Comparison of ENCODE assay signal across 9 cellular contexts in genomic region chr4:86496094-86497060, GRCh38.
DNase-seq lines count a peak whose midpoint lies in the region; ATAC-seq and TF ChIP-seq lines count a peak whose summit lies in the region.
"Had no signal": no experiment of that assay in that cellular context is flagged by ENCODE, and none has a peak within 500 bp of the region (broad histone marks: within the 10 kb centered on the region; RNA-seq: fewer than 3 reads in every experiment).

No MANE protein-coding gene starts in this region.

- H3K4me3 ChIP-seq in GM06990 (replicated peaks; ENCODE audit: low read depth, low read length) = no peak overlapping the region
- H3K4me3 ChIP-seq in spleen = no peak overlapping the region

- H3K9me3 ChIP-seq in spleen = no peaks in the 10 kb centered on the region

- 49 to 56% (median 54%) methylated on average over 5 of the region's 5 CpGs for WGBS in spleen, 5 donors

- H3K36me3 Mint-ChIP-seq in activated T-cell treated with anti-CD3 and anti-CD28 coated beads, Interleukin-2, amount 50 U/mL, for 72 hours (ENCODE audit: insufficient read depth in 2 of 2) = no peaks in the 10 kb centered on the region
- no peaks in the 10 kb centered on the region for H3K36me3 Mint-ChIP-seq in glutamatergic neuron (ENCODE audit: unreplicated experiment)
- H3K36me3 Mint-ChIP-seq: memory B cell had no signal

- intact Hi-C loops in spleen (cut with DNase I; ENCODE audit: low total_unique reads) = loop anchor here (2.0 kb wide), 1 partner anchor 400 kb away; no protein-coding TSS in a partner anchor

- TF ChIP-seq POLR2A in spleen (IDR thresholded peaks at IDR 0.05) = no peak

- no peaks in the 10 kb centered on the region for H3K27me3 Mint-ChIP-seq in activated T-cell treated with anti-CD3 and anti-CD28 coated beads, Interleukin-2, amount 50 U/mL, for 72 hours (ENCODE audit: low read depth)
- H3K27me3 Mint-ChIP-seq in glutamatergic neuron (ENCODE audit: unreplicated experiment) = peaks cover 2% of the 10 kb centered on the region

- no peak for ATAC-seq in activated T-cell treated with anti-CD3 and anti-CD28 coated beads, Interleukin-2, amount 50 U/mL, for 72 hours (replicated peaks in 1 of 2)

- no peaks in the 10 kb centered on the region for H3K9me3 Mint-ChIP-seq in activated T-cell treated with anti-CD3 and anti-CD28 coated beads, Interleukin-2, amount 50 U/mL, for 72 hours
- no peaks in the 10 kb centered on the region for H3K9me3 Mint-ChIP-seq in glutamatergic neuron (ENCODE audit: unreplicated experiment)
- H3K9me3 Mint-ChIP-seq: memory B cell had no signal

- no peak overlapping the region for H3K4me3 Mint-ChIP-seq in activated T-cell treated with anti-CD3 and anti-CD28 coated beads, Interleukin-2, amount 50 U/mL, for 72 hours
- H3K4me3 Mint-ChIP-seq in glutamatergic neuron (ENCODE audit: unreplicated experiment) = no peak overlapping the region
- H3K4me3 Mint-ChIP-seq: memory B cell had no signal

- DNase-seq in AG09319 (ENCODE audit: extremely low read depth, low read depth) (no peak), GM06990 (ENCODE audit: extremely low read depth, insufficient read length) (no peak), NCI-H1694 treated with DMSO at 0.1 percent for 48 hours (lab: John Stamatoyannopoulos, UW) (peak; percentile 37), glutamatergic neuron (peak; percentile 42), spleen (no peak), foreskin melanocyte (no peak), NCI-H187 treated with DMSO at 0.1 percent for 48 hours (lab: John Stamatoyannopoulos, UW) (no peak)
- peak; percentile 12 to 20 for DNase-seq in activated T-cell treated with anti-CD3 and anti-CD28 coated beads, Interleukin-2, amount 50 U/mL, for 72 hours

- TF ChIP-seq CTCF in AG09319 (IDR thresholded peaks at IDR 0.05; ENCODE audit: low read depth, low read length) (peak; percentile 93), GM06990 (IDR thresholded peaks at IDR 0.05; ENCODE audit: insufficient read depth, low read length, poor library complexity, severe bottlenecking) (peak; percentile 87), glutamatergic neuron (IDR thresholded peaks at IDR 0.05; ENCODE audit: partially characterized antibody, unreplicated experiment) (peak; percentile 95), spleen (IDR thresholded peaks at IDR 0.05 in 8 of 11, conservative IDR thresholded peaks at IDR 0.05 in 3 of 11) (peak; percentile 4 to 83 (median 69))

- H3K27ac Mint-ChIP-seq in activated T-cell treated with anti-CD3 and anti-CD28 coated beads, Interleukin-2, amount 50 U/mL, for 72 hours = no peak overlapping the region
- H3K27ac Mint-ChIP-seq in glutamatergic neuron (ENCODE audit: unreplicated experiment) = no peak overlapping the region
- H3K27ac Mint-ChIP-seq: memory B cell had no signal

- no peaks in the 10 kb centered on the region; the same call in 1 of the 2 replicates for H3K27me3 ChIP-seq in GM06990 (replicated peaks; ENCODE audit: control insufficient read depth, insufficient read depth, low read length)
- H3K27me3 ChIP-seq in spleen (replicated peaks in 1 of 7) = no peaks in the 10 kb centered on the region

- H3K36me3 ChIP-seq in GM06990 (ENCODE audit: control insufficient read depth, insufficient read depth, low read length) (no peaks in the 10 kb centered on the region), spleen (no peaks in the 10 kb centered on the region)

- H3K27ac ChIP-seq in spleen = no peak overlapping the region

- peaks cover 0 to 11% (median 0%) of the 10 kb centered on the region in 6 donors for H3K4me1 ChIP-seq in spleen

- H3K4me1 Mint-ChIP-seq in activated T-cell treated with anti-CD3 and anti-CD28 coated beads, Interleukin-2, amount 50 U/mL, for 72 hours (ENCODE audit: low read depth) = no peaks in the 10 kb centered on the region
- H3K4me1 Mint-ChIP-seq in glutamatergic neuron (ENCODE audit: low read depth, unreplicated experiment) = no peaks in the 10 kb centered on the region

Comparison
In these comparisons a context has a peak if more than half of its experiments do, and no peak if none do; other contexts are left out.
1. DNase-seq: peak in NCI-H1694 treated with DMSO at 0.1 percent for 48 hours (single experiment), activated T-cell treated with anti-CD3 and anti-CD28 coated beads, Interleukin-2, amount 50 U/mL, for 72 hours (2 of 2) and glutamatergic neuron (single experiment); none in AG09319 (single experiment), GM06990 (single experiment), spleen (single experiment), foreskin melanocyte (single experiment) and NCI-H187 treated with DMSO at 0.1 percent for 48 hours (single experiment).
2. Peak in every context shown above with its lines, with median percentiles within 50 percentile points of each other: CTCF ChIP-seq.